In the genomic region with DNA sequence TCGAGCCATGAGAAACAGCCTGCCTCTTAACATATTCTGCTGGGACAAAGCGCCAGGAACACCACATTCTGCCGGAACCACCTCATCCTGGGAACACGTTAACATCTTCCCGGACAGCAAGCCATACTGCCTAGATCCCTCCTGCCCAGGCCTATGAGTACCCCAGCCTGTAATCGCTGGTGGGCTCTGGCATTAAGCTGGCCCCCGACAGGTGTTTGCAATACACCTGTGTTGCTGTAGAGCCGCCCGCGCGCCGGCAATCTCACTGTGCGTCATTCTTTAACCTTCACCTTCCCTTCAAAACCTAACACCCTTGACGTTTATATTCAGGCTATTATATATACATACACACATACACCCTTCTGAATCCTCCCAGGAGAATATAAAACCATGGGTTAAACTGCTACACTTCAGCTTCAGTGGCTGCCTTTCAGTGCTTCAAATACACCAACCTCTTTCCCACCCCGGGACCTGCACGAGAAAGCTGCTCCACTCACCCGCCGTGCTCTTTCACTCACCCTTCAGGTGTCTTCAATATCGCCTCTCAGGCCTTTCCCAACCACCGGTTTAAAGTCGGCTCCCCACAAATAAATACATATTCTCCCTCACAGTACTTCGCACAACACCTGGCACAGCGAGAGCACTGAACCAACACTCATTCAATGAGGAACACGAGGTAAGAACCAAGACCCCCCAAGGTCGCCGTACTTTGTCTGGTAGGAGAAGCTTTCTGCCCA, we compare ENCODE assay signal across 8 cellular contexts. TPM values are rescaled to one million over a fixed set of nuclear protein-coding genes. Genes with fewer than 3 reads are reported as not detected.
DNase-seq lines count a peak whose midpoint lies in the region; ATAC-seq and TF ChIP-seq lines count a peak whose summit lies in the region.

No MANE protein-coding gene starts in this region.

- no peaks in the 10 kb centered on the region for H3K9me3 ChIP-seq in iPS DF 6.9 (ENCODE audit: control insufficient read depth, insufficient read depth, low read length)

- H3K27ac Mint-ChIP-seq in WTC11, result no peak overlapping the region
- peak overlapping the region; percentile 75 for H3K27ac Mint-ChIP-seq in stimulated activated effector memory CD8-positive, alpha-beta T cell treated with anti-CD3 and anti-CD28 coated beads, Interleukin-12 subunit alpha, Interleukin-12 subunit beta, amount 100 ng/mL, for 72 hours

- POLR2A ChIA-PET in WTC11 (lab: Charles Lee), result no interaction called here

- H3K36me3 Mint-ChIP-seq in WTC11, result peaks cover 6% of the 10 kb centered on the region; the same call in 1 of the 2 replicates
- H3K36me3 Mint-ChIP-seq in stimulated activated effector memory CD8-positive, alpha-beta T cell treated with anti-CD3 and anti-CD28 coated beads, Interleukin-12 subunit alpha, Interleukin-12 subunit beta, amount 100 ng/mL, for 72 hours, result peaks cover 21% of the 10 kb centered on the region

- peak overlapping the region; percentile 89 for H3K4me3 Mint-ChIP-seq in WTC11
- peak overlapping the region; percentile 83 for H3K4me3 Mint-ChIP-seq in stimulated activated effector memory CD8-positive, alpha-beta T cell treated with anti-CD3 and anti-CD28 coated beads, Interleukin-12 subunit alpha, Interleukin-12 subunit beta, amount 100 ng/mL, for 72 hours

- H3K27me3 ChIP-seq in iPS DF 6.9 (ENCODE audit: control insufficient read depth, insufficient read depth, low read length), result peaks cover 2% of the 10 kb centered on the region; the same call in 1 of the 2 replicates

- no peaks in the 10 kb centered on the region for H3K9me3 Mint-ChIP-seq in WTC11
- H3K9me3 Mint-ChIP-seq in stimulated activated effector memory CD8-positive, alpha-beta T cell treated with anti-CD3 and anti-CD28 coated beads, Interleukin-12 subunit alpha, Interleukin-12 subunit beta, amount 100 ng/mL, for 72 hours, result no peaks in the 10 kb centered on the region

- no CpG with 5 or more reads among the region's 26 CpGs for WGBS in iPS DF 6.9 (ENCODE audit: insufficient coverage, insufficient read length)

- no peak overlapping the region for H3K27ac ChIP-seq in iPS DF 6.9 (ENCODE audit: low read length)

- CTCF ChIA-PET in WTC11 (lab: Charles Lee), result interaction anchor here (0.8 to 3.8 kb wide), 3 partner anchors 12 to 313 kb away, joined by 4 to 13 read pairs (median 4); a partner anchor contains a TSS

- intact Hi-C loops in sciatic nerve (cut with DNase I), result no loop called here

- peaks cover 28% of the 10 kb centered on the region for H3K27me3 Mint-ChIP-seq in WTC11 (ENCODE audit: low read depth)

- H3K4me1 ChIP-seq in iPS DF 6.9 (ENCODE audit: control insufficient read depth, insufficient read depth, low read length), result no peaks in the 10 kb centered on the region

- ATAC-seq in WTC11, result no peak
- ATAC-seq in stimulated activated effector memory CD8-positive, alpha-beta T cell treated with anti-CD3 and anti-CD28 coated beads, Interleukin-12 subunit alpha, Interleukin-12 subunit beta, amount 100 ng/mL, for 72 hours, result no peak
- no peak for ATAC-seq in GM19397 (IDR thresholded peaks at IDR 0.05; ENCODE audit: unreplicated experiment)
- no peak for ATAC-seq in GM18519 (IDR thresholded peaks at IDR 0.05; ENCODE audit: low FRiP score, unreplicated experiment)
- ATAC-seq in sciatic nerve, result no peak

- DNase-seq in NCI-H2107 treated with DMSO at 0.1 percent for 48 hours (lab: John Stamatoyannopoulos, UW; ENCODE audit: unreplicated experiment) (peak; percentile 6), NCI-H2107 (lab: John Stamatoyannopoulos, UW) (no peak), WTC11 (ENCODE audit: low spot score) (no peak), iPS DF 6.9 (ENCODE audit: low read depth, low spot score) (no peak), sciatic nerve (ENCODE audit: low spot score) (no peak)
- DNase-seq in stimulated activated effector memory CD8-positive, alpha-beta T cell treated with anti-CD3 and anti-CD28 coated beads, Interleukin-12 subunit alpha, Interleukin-12 subunit beta, amount 100 ng/mL, for 72 hours (ENCODE audit: low spot score in 2 of 2), result no peak

- peaks cover 9% of the 10 kb centered on the region for H3K4me1 Mint-ChIP-seq in WTC11
- H3K4me1 Mint-ChIP-seq in stimulated activated effector memory CD8-positive, alpha-beta T cell treated with anti-CD3 and anti-CD28 coated beads, Interleukin-12 subunit alpha, Interleukin-12 subunit beta, amount 100 ng/mL, for 72 hours, result peaks cover 32% of the 10 kb centered on the region

- H3K4me3 ChIP-seq in iPS DF 6.9 (ENCODE audit: low read length), result peak overlapping the region; percentile 92; the same call in 1 of the 2 replicates

- no peaks in the 10 kb centered on the region; the same call in 1 of the 2 replicates for H3K36me3 ChIP-seq in iPS DF 6.9 (ENCODE audit: control insufficient read depth, insufficient read depth, low read length)

- TF ChIP-seq CTCF in WTC11 (IDR thresholded peaks at IDR 0.05), result no peak

TF ChIP-seq in WTC11, 78 proteins besides CTCF, POLR2A, EP300 and RAD21:
- no peak for TF ChIP-seq RELA (CRISPR knock-in tag; IDR thresholded peaks at IDR 0.05; ENCODE audit: borderline replicate concordance)
- TF ChIP-seq, protein P1, sequence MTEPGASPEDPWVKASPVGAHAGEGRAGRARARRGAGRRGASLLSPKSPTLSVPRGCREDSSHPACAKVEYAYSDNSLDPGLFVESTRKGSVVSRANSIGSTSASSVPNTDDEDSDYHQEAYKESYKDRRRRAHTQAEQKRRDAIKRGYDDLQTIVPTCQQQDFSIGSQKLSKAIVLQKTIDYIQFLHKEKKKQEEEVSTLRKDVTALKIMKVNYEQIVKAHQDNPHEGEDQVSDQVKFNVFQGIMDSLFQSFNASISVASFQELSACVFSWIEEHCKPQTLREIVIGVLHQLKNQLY (CRISPR knock-in tag; IDR thresholded peaks at IDR 0.05), result no peak
- TF ChIP-seq, protein P2, sequence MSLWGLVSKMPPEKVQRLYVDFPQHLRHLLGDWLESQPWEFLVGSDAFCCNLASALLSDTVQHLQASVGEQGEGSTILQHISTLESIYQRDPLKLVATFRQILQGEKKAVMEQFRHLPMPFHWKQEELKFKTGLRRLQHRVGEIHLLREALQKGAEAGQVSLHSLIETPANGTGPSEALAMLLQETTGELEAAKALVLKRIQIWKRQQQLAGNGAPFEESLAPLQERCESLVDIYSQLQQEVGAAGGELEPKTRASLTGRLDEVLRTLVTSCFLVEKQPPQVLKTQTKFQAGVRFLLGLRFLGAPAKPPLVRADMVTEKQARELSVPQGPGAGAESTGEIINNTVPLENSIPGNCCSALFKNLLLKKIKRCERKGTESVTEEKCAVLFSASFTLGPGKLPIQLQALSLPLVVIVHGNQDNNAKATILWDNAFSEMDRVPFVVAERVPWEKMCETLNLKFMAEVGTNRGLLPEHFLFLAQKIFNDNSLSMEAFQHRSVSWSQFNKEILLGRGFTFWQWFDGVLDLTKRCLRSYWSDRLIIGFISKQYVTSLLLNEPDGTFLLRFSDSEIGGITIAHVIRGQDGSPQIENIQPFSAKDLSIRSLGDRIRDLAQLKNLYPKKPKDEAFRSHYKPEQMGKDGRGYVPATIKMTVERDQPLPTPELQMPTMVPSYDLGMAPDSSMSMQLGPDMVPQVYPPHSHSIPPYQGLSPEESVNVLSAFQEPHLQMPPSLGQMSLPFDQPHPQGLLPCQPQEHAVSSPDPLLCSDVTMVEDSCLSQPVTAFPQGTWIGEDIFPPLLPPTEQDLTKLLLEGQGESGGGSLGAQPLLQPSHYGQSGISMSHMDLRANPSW (CRISPR knock-in tag; conservative IDR thresholded peaks at IDR 0.05; ENCODE audit: low read depth), result no peak
TF ChIP-seq in WTC11: peak in this region for 0.

RNA-seq across cellular contexts. Expression of a gene that starts 1.0 kb away (rescaled TPM):
- total RNA-seq in WTC11 (2021) (18.1 to 25.2 TPM (median 20.6 TPM) in 3 replicates), sciatic nerve (32.4 TPM)
